1 cellular context compared by ENCODE assay signal in the genomic region with DNA sequence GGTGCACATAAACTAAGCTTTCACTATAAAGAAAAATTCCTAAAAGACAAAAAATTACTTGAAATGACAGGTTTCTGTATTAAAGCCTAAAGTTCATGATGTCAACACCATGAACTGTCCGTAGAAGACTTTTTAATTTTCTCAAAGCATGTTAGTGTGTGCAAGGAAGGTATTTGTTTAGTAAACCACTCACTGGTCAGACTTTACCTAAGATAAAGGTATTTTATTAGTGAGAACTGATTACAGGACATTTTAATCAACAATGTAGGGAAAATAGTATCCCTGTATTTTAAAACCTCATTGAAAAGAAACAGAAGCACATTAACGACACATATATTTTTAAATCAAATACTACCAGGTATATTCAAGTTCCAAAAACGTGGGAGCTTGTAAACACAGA.
TF ChIP-seq lines count a peak whose summit lies in the region.

No MANE protein-coding gene starts in this region.

TF ChIP-seq in HEK293, 187 proteins besides CTCF, POLR2A, EP300 and RAD21 (continued from another document):
- TF ChIP-seq, protein P1, sequence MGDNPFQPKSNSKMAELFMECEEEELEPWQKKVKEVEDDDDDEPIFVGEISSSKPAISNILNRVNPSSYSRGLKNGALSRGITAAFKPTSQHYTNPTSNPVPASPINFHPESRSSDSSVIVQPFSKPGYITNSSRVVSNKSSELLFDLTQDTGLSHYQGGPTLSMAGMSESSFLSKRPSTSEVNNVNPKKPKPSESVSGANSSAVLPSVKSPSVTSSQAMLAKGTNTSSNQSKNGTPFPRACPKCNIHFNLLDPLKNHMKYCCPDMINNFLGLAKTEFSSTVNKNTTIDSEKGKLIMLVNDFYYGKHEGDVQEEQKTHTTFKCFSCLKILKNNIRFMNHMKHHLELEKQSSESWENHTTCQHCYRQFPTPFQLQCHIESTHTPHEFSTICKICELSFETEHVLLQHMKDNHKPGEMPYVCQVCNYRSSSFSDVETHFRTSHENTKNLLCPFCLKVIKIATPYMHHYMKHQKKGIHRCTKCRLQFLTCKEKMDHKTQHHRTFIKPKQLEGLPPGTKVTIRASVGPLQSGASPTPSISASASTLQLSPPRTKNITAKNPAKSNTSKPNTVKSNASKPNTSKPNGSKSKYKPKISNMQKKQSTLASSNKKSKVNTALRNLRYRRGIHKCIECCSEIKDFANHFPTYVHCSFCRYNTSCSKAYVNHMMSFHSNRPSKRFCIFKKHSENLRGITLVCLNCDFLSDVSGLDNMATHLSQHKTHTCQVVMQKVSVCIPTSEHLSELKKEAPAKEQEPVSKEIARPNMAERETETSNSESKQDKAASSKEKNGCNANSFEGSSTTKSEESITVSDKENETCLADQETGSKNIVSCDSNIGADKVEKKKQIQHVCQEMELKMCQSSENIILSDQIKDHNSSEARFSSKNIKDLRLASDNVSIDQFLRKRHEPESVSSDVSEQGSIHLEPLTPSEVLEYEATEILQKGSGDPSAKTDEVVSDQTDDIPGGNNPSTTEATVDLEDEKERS (tag by site-specific recombination; IDR thresholded peaks at IDR 0.05), result no peak
- no peak for TF ChIP-seq ZNF404 (tag by site-specific recombination; IDR thresholded peaks at IDR 0.05)
- no peak for TF ChIP-seq ZNF133 (tag by site-specific recombination; IDR thresholded peaks at IDR 0.05)
- TF ChIP-seq ZNF548 (tag by site-specific recombination; IDR thresholded peaks at IDR 0.05), result no peak
- TF ChIP-seq ZNF214 (tag by site-specific recombination; IDR thresholded peaks at IDR 0.05; ENCODE audit: borderline replicate concordance), result no peak
- TF ChIP-seq BCL11B (tag by site-specific recombination; IDR thresholded peaks at IDR 0.05; ENCODE audit: low read depth), result no peak
- TF ChIP-seq, protein P2, sequence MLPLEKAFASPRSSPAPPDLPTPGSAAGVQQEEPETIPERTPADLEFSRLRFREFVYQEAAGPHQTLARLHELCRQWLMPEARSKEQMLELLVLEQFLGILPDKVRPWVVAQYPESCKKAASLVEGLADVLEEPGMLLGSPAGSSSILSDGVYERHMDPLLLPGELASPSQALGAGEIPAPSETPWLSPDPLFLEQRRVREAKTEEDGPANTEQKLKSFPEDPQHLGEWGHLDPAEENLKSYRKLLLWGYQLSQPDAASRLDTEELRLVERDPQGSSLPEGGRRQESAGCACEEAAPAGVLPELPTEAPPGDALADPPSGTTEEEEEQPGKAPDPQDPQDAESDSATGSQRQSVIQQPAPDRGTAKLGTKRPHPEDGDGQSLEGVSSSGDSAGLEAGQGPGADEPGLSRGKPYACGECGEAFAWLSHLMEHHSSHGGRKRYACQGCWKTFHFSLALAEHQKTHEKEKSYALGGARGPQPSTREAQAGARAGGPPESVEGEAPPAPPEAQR (tag by site-specific recombination; IDR thresholded peaks at IDR 0.05), result no peak
